In genomic region chr9:129619787-129620668, GRCh38 we compare ENCODE assay signal across 9 cellular contexts. TPM values are rescaled to one million over a fixed set of nuclear protein-coding genes. Genes with fewer than 3 reads are reported as not detected.
DNase-seq lines count a peak whose midpoint lies in the region; ATAC-seq and TF ChIP-seq lines count a peak whose summit lies in the region.
"Had no signal": no experiment of that assay in that cellular context is flagged by ENCODE, and none has a peak within 500 bp of the region (broad histone marks: within the 10 kb centered on the region; RNA-seq: fewer than 3 reads in every experiment).

No MANE protein-coding gene starts in this region.

- no peak overlapping the region for H3K27ac Mint-ChIP-seq in activated B cell treated with CpG ODN at 0.5 μM for 24 hours

- TF ChIP-seq CTCF in activated B cell treated with CpG ODN at 0.5 μM for 24 hours (IDR thresholded peaks at IDR 0.05) = no peak

- ATAC-seq in activated B cell treated with CpG ODN at 0.5 μM for 24 hours (ENCODE audit: low read depth) (no peak), left ventricle myocardium superior (peak; percentile 33)

- peak overlapping the region; percentile 32 for H3K4me3 Mint-ChIP-seq in activated B cell treated with CpG ODN at 0.5 μM for 24 hours

- peaks cover 18% of the 10 kb centered on the region for H3K4me1 Mint-ChIP-seq in activated B cell treated with CpG ODN at 0.5 μM for 24 hours

- intact Hi-C loops in activated B cell treated with CpG ODN at 0.5 μM for 24 hours (cut with micrococcal nuclease) (no loop called here), left ventricle myocardium superior (cut with micrococcal nuclease) (no loop called here)

- H3K27me3 Mint-ChIP-seq in activated B cell treated with CpG ODN at 0.5 μM for 24 hours = peaks cover 20% of the 10 kb centered on the region

- POLR2A ChIA-PET in activated B cell treated with CpG ODN at 0.5 μM for 24 hours (lab: Charles Lee) = interaction anchor here (1.6 kb wide), 1 partner anchor 9 kb away, joined by 5 read pairs; no protein-coding TSS in a partner anchor

- DNase-seq in DMS79 treated with DMSO at 0.1 percent for 48 hours (lab: John Stamatoyannopoulos, UW) (peak; percentile 10), DMS79 (lab: John Stamatoyannopoulos, UW) (no peak), activated B cell treated with CpG ODN at 0.5 μM for 24 hours (no peak), left ventricle myocardium superior (no peak), skeletal muscle cell (ENCODE audit: low read depth) (no peak), NCI-H2196 treated with DMSO at 0.1 percent for 48 hours (lab: John Stamatoyannopoulos, UW; ENCODE audit: unreplicated experiment) (no peak), germinal center (ENCODE audit: low spot score) (no peak), NCI-H146 treated with DMSO at 0.1 percent for 48 hours (lab: John Stamatoyannopoulos, UW; ENCODE audit: unreplicated experiment) (no peak)

- peak overlapping the region; percentile 49 for H3K4me3 ChIP-seq in skeletal muscle cell (ENCODE audit: low read depth, low read length)

- CTCF ChIA-PET in activated B cell treated with CpG ODN at 0.5 μM for 24 hours (lab: Charles Lee) = interaction anchor here (1.0 to 2.6 kb wide), 4 partner anchors 8 to 489 kb away, joined by 3 to 9 read pairs (median 6); no protein-coding TSS in a partner anchor

- H3K9me3 Mint-ChIP-seq in activated B cell treated with CpG ODN at 0.5 μM for 24 hours = no peaks in the 10 kb centered on the region

- H3K36me3 Mint-ChIP-seq in activated B cell treated with CpG ODN at 0.5 μM for 24 hours (ENCODE audit: low read depth) = no peaks in the 10 kb centered on the region

RNA-seq across cellular contexts. Expression of gene C9orf50, which starts 0.9 kb away (rescaled TPM):
- not detected in 2 replicates for total RNA-seq in activated B cell treated with CpG ODN at 0.5 μM for 24 hours
- total RNA-seq in left ventricle myocardium superior = not detected
- total RNA-seq: T-helper 1 cell treated with Interleukin-12 subunit alpha and Interleukin-12 subunit beta and Interleukin-4 antibody, amounts not matched to agents 30 ng/mL and 1 ng/mL, for 36 hours had no signal

RNA-seq across cellular contexts. Expression of gene NTMT1, which starts 5.9 kb away (rescaled TPM):
- 33.1 and 40.1 TPM in 2 replicates for total RNA-seq in activated B cell treated with CpG ODN at 0.5 μM for 24 hours
- 66.5 TPM for total RNA-seq in left ventricle myocardium superior

RNA-seq across cellular contexts. Expression of gene ASB6, which starts 21.9 kb away (rescaled TPM):
- total RNA-seq in activated B cell treated with CpG ODN at 0.5 μM for 24 hours (18.9 and 20.1 TPM in 2 replicates), left ventricle myocardium superior (9.7 TPM)

RNA-seq across cellular contexts. Expression of gene PRRX2, which starts 45.4 kb away (rescaled TPM):
- total RNA-seq in activated B cell treated with CpG ODN at 0.5 μM for 24 hours (not detected in 2 replicates), left ventricle myocardium superior (0.20 TPM)
